ENCODE assay signal across 1 cellular context in genomic region chr6:29702519-29703103, GRCh38.
TF ChIP-seq lines count a peak whose summit lies in the region.

No MANE protein-coding gene starts in this region.

TF ChIP-seq in WTC11, 78 proteins besides CTCF, POLR2A, EP300 and RAD21 (continued from another document):
- TF ChIP-seq FOXP4 (CRISPR knock-in tag; IDR thresholded peaks at IDR 0.05), result no peak
- TF ChIP-seq ZNF317 (CRISPR knock-in tag; IDR thresholded peaks at IDR 0.05; ENCODE audit: borderline replicate concordance, low read depth), result no peak
- no peak for TF ChIP-seq GRHL2 (CRISPR knock-in tag; IDR thresholded peaks at IDR 0.05; ENCODE audit: insufficient replicate concordance, severe bottlenecking)
- TF ChIP-seq IRF1 (CRISPR knock-in tag; IDR thresholded peaks at IDR 0.05), result no peak
- no peak for TF ChIP-seq ELF4 (CRISPR knock-in tag; IDR thresholded peaks at IDR 0.05; ENCODE audit: low read depth)
- no peak for TF ChIP-seq SMAD4 (CRISPR knock-in tag; IDR thresholded peaks at IDR 0.05)
- no peak for TF ChIP-seq JAZF1 (CRISPR knock-in tag; IDR thresholded peaks at IDR 0.05)
- no peak for TF ChIP-seq TP53 (CRISPR knock-in tag; IDR thresholded peaks at IDR 0.05)
- TF ChIP-seq GTF2I (CRISPR knock-in tag; conservative IDR thresholded peaks at IDR 0.05), result no peak
- TF ChIP-seq, protein P1, sequence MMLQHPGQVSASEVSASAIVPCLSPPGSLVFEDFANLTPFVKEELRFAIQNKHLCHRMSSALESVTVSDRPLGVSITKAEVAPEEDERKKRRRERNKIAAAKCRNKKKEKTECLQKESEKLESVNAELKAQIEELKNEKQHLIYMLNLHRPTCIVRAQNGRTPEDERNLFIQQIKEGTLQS (CRISPR knock-in tag; conservative IDR thresholded peaks at IDR 0.05), result no peak
- TF ChIP-seq ZNF232 (CRISPR knock-in tag; IDR thresholded peaks at IDR 0.05), result no peak
- TF ChIP-seq HMGA2 (CRISPR knock-in tag; IDR thresholded peaks at IDR 0.05), result no peak
